In the genomic region with DNA sequence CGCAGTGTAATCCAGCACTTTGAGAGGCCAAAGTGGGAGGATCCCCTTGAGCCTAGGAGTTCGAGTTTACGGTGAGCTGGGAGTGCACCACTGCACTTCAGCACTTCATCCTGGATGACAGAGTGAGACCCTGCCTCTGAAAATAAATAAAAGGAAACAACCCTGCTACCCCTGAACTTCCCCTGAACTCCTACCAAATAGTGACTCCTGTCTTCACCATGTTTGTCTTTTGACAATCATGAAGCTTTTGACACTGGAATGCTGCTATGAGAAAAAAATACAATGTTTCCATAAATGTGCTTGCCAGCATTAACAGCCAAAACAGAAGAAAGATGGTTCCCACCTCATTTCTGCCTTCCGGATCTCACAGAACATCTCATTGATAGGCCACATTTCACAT, we compare ENCODE assay signal across 18 cellular contexts.
"Had no signal": no experiment of that assay in that cellular context is flagged by ENCODE, and none has a peak within 500 bp of the region (broad histone marks: within the 10 kb centered on the region; RNA-seq: fewer than 3 reads in every experiment).

No MANE protein-coding gene starts in this region.

- H3K27me3 ChIP-seq: colonic mucosa, dorsolateral prefrontal cortex, heart left ventricle, neural progenitor cell, pancreas, thyroid gland, upper lobe of left lung, uterus had no signal

- H3K9me3 ChIP-seq: colonic mucosa, heart left ventricle, pancreas, thyroid gland, upper lobe of left lung, uterus had no signal

- H3K4me1 ChIP-seq: colonic mucosa, heart left ventricle, thyroid gland, uterus had no signal

- H3K4me1 Mint-ChIP-seq: natural killer cell, neural progenitor cell had no signal

- H3K4me3 Mint-ChIP-seq: natural killer cell, neural progenitor cell had no signal

- H3K4me3 ChIP-seq: colonic mucosa, dorsolateral prefrontal cortex, heart left ventricle, neural progenitor cell, pancreas, smooth muscle cell, thyroid gland, upper lobe of left lung, uterus had no signal

- H3K9ac ChIP-seq: neural progenitor cell had no signal

- H3K36me3 Mint-ChIP-seq: natural killer cell had no signal

- H3K36me3 ChIP-seq: colonic mucosa, neural progenitor cell, pancreas, thyroid gland, uterus had no signal

- H3K9me3 Mint-ChIP-seq: natural killer cell, neural progenitor cell had no signal

- H3K27ac Mint-ChIP-seq: natural killer cell, neural progenitor cell, progenitor cell of endocrine pancreas had no signal

- H3K27ac ChIP-seq: colonic mucosa, dorsolateral prefrontal cortex, heart left ventricle, neural progenitor cell, pancreas, thyroid gland, uterus had no signal

- H3K27me3 Mint-ChIP-seq: progenitor cell of endocrine pancreas had no signal

- DNase-seq: colonic mucosa; dorsolateral prefrontal cortex; effector CD8-positive, alpha-beta T cell; heart left ventricle; hypothalamus; kidney glomerular epithelial cell; natural killer cell; nucleus accumbens; pancreas; right cardiac atrium; stimulated activated CD4-positive, alpha-beta T cell treated with anti-CD3 and anti-CD28 coated beads, Interleukin-2, amount 100 ng/mL, for 48 hours; stimulated activated naive CD4-positive, alpha-beta T cell treated with Interleukin-2 at 50 U/mL for 16 hours; thyroid gland; upper lobe of left lung; uterus had no signal
